1 cellular context compared by ENCODE assay signal in genomic region chr4:36241771-36242170, GRCh38.
TF ChIP-seq lines count a peak whose summit lies in the region.

No MANE protein-coding gene starts in this region.

TF ChIP-seq in GM12878, 131 proteins besides CTCF, POLR2A, EP300 and RAD21 (continued from another document):
- TF ChIP-seq IRF3 (IDR thresholded peaks at IDR 0.05) = no peak
- TF ChIP-seq NRF1 (conservative IDR thresholded peaks at IDR 0.05; ENCODE audit: low read depth, low read length) = no peak
- TF ChIP-seq HCFC1 (IDR thresholded peaks at IDR 0.05; ENCODE audit: low read length) = no peak
- 0 out of 2 replicates have a peak, but pooled peaks have one; percentile 15 for TF ChIP-seq ATF7 (IDR thresholded peaks at IDR 0.05; ENCODE audit: low read depth)
- no peak for TF ChIP-seq EED (IDR thresholded peaks at IDR 0.05; ENCODE audit: low read depth)
- peak; percentile 63; the same call in 1 of the 2 replicates for TF ChIP-seq MAX (IDR thresholded peaks at IDR 0.05; ENCODE audit: low read depth, low read length)
- TF ChIP-seq POLR2AphosphoS5 (IDR thresholded peaks at IDR 0.05; ENCODE audit: low read length) = no peak
- TF ChIP-seq BCLAF1 (IDR thresholded peaks at IDR 0.05) = no peak
- TF ChIP-seq PAX8 (IDR thresholded peaks at IDR 0.05) = no peak
- peak; percentile 77; the same call in 1 of the 2 replicates for TF ChIP-seq USF2 (IDR thresholded peaks at IDR 0.05; ENCODE audit: borderline replicate concordance, low read depth, low read length)
- TF ChIP-seq RELB (IDR thresholded peaks at IDR 0.05; ENCODE audit: low read depth) = peak; percentile 22; the same call in 1 of the 2 replicates
- no peak for TF ChIP-seq RBBP5 (conservative IDR thresholded peaks at IDR 0.05)
- peak; percentile 96 for TF ChIP-seq RAD51 (IDR thresholded peaks at IDR 0.05)
- TF ChIP-seq ATF3 (IDR thresholded peaks at IDR 0.05; ENCODE audit: borderline replicate concordance, extremely low read depth, low read depth, low read length) = peak; percentile 56; the same call in 1 of the 2 replicates
- TF ChIP-seq KDM1A (IDR thresholded peaks at IDR 0.05; ENCODE audit: borderline replicate concordance) = no peak
